In the genomic region with DNA sequence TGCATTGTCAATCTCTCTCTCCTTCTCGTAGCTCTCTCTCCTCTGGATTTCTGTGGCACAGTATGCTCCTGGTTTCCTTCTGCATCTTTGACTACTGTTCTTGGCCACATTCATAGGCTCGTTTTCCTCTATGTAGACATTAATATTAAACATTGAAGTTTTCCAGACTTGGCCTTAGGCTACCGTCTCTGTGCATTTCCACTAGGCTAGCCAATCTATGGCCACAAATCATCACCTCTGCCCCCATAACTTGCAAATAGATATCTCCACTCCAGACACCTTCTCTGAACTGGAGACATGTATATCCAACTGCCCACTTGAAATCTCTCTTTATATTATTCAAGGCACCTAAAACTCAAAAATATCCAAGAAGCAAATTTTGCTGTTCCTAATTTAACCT, we compare ENCODE assay signal across 26 cellular contexts.
"Had no signal": no experiment of that assay in that cellular context is flagged by ENCODE, and none has a peak within 500 bp of the region (broad histone marks: within the 10 kb centered on the region; RNA-seq: fewer than 3 reads in every experiment).

No MANE protein-coding gene starts in this region.

- H3K4me1 ChIP-seq: stomach, suprapubic skin, testis, thyroid gland, tibial artery, tibial nerve, upper lobe of left lung, upper lobe of right lung, uterus, vagina had no signal

- H3K27me3 ChIP-seq: stomach, suprapubic skin, testis, thyroid gland, tibial artery, tibial nerve, transverse colon, upper lobe of left lung, upper lobe of right lung, uterus, vagina had no signal

- H3K9me3 ChIP-seq: stomach, suprapubic skin, testis, thoracic aorta, thyroid gland, tibial artery, tibial nerve, transverse colon, upper lobe of left lung, upper lobe of right lung, uterus, vagina had no signal

- H3K36me3 ChIP-seq: stomach, suprapubic skin, thoracic aorta, thyroid gland, tibial artery, tibial nerve, transverse colon, upper lobe of left lung, upper lobe of right lung, uterus, vagina had no signal

- DNase-seq: stimulated activated CD4-positive, alpha-beta T cell treated with anti-CD3 and anti-CD28 coated beads, Interleukin-2, amount 100 ng/mL, for 48 hours; stimulated activated CD4-positive, alpha-beta T cell treated with anti-CD3 and anti-CD28 coated beads, Interleukin-4, amount 100 ng/mL, for 1 hour; stimulated activated CD4-positive, alpha-beta T cell treated with anti-CD3 and anti-CD28 coated beads, Interleukin-4, amount 100 ng/mL, for 24 hours; stimulated activated CD4-positive, alpha-beta T cell treated with anti-CD3 and anti-CD28 coated beads, Interleukin-4, amount 100 ng/mL, for 4 hours; stimulated activated CD8-positive, alpha-beta memory T cell treated with anti-CD3 and anti-CD28 coated beads, Interleukin-4, amount 100 ng/mL, for 48 hours; stimulated activated naive B cell treated with anti-CD40 and anti-IgM and Interleukin-4, amounts not matched to agents 10 μg/mL and 1 μg/mL and 100 μg/mL, for 72 hours; stimulated activated naive CD4-positive, alpha-beta T cell; stimulated activated naive CD4-positive, alpha-beta T cell treated with Interleukin-2 at 50 U/mL for 16 hours; stimulated activated naive CD8-positive, alpha-beta T cell treated with anti-CD3 and anti-CD28 coated beads, Interleukin-15, amount 100 ng/mL, for 72 hours; stimulated activated naive CD8-positive, alpha-beta T cell treated with anti-CD3 and anti-CD28 coated beads, Interleukin-15, Interleukin-2, amounts not matched to agents 100 U/mL and 50 U/mL, for 24 hours; stomach; substantia nigra; testis; thyroid gland; tibial artery; transverse colon; trophoblast cell; upper lobe of left lung; upper lobe of right lung; uterus had no signal

- H3K4me3 ChIP-seq: stomach, suprapubic skin, testis, thoracic aorta, thyroid gland, tibial artery, tibial nerve, transverse colon, upper lobe of left lung, upper lobe of right lung, uterus, vagina had no signal

- ATAC-seq: stimulated activated effector memory CD8-positive, alpha-beta T cell treated with anti-CD3 and anti-CD28 coated beads, Interleukin-12 subunit alpha, Interleukin-12 subunit beta, amount 100 ng/mL, for 72 hours; stimulated activated memory B cell treated with anti-CD40 and anti-IgM and Interleukin-4, amounts not matched to agents 10 μg/mL and 1 μg/mL and 100 μg/mL, for 72 hours; stimulated activated naive B cell treated with anti-CD40 and anti-IgM and Interleukin-4, amounts not matched to agents 10 μg/mL and 1 μg/mL and 100 μg/mL, for 72 hours; stimulated activated naive CD8-positive, alpha-beta T cell treated with anti-CD3 and anti-CD28 coated beads, Interleukin-15, amount 100 ng/mL, for 72 hours; stimulated activated naive CD8-positive, alpha-beta T cell treated with anti-CD3 and anti-CD28 coated beads, Interleukin-15, Interleukin-2, amounts not matched to agents 100 U/mL and 50 U/mL, for 24 hours; upper lobe of right lung had no signal

- H3K27ac ChIP-seq: stomach, suprapubic skin, testis, thoracic aorta, thyroid gland, tibial artery, tibial nerve, transverse colon, upper lobe of left lung, upper lobe of right lung, uterus, vagina had no signal
